11 cellular contexts compared by ENCODE assay signal in the genomic region with DNA sequence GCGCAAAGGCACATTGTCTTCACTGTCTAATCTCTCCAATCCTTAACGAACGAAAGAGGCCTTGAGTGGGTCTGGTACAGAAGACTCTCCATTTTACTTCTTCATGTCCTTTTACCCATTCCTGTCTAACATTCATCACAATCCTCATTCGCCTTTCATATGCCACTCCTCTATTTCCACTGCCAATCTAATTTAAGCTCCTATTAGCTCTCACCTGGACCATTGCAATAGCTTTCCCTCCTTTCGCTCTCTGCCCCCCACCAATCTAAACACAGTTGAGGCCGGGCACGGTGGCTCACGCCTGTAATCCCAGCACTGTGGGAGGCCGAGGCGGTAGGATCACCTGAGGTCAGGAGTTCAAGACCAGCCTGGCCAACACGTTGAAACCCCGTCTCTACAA. TPM values are rescaled to one million over a fixed set of nuclear protein-coding genes. Genes with fewer than 3 reads are reported as not detected.
A peak's percentile ranks its signal among the peaks of the same experiment; 100 is the strongest.
DNase-seq lines count a peak whose midpoint lies in the region; ATAC-seq and TF ChIP-seq lines count a peak whose summit lies in the region.
"Had no signal": no experiment of that assay in that cellular context is flagged by ENCODE, and none has a peak within 500 bp of the region (broad histone marks: within the 10 kb centered on the region; RNA-seq: fewer than 3 reads in every experiment).

No MANE protein-coding gene starts in this region.

- peaks cover 2% of the 10 kb centered on the region for H3K79me1 ChIP-seq in neuronal stem cell (ENCODE audit: low read depth, low read length)

- H3K9me3 Mint-ChIP-seq in CD4-positive, alpha-beta T cell = no peaks in the 10 kb centered on the region

- no peak overlapping the region for H2BK5ac ChIP-seq in neuronal stem cell (ENCODE audit: low read length)

- H3K27ac ChIP-seq in CD4-positive, alpha-beta T cell (ENCODE audit: low read depth, low read length) = no peak overlapping the region
- no peak overlapping the region for H3K27ac ChIP-seq in coronary artery
- no peak overlapping the region for H3K27ac ChIP-seq in neuronal stem cell (replicated peaks; ENCODE audit: low read length)
- no peak overlapping the region for H3K27ac ChIP-seq in transverse colon
- H3K27ac ChIP-seq in prostate gland = no peak overlapping the region

- no peak overlapping the region for H2AK5ac ChIP-seq in neuronal stem cell (ENCODE audit: low read depth, low read length)

- H3K9me3 ChIP-seq in CD4-positive, alpha-beta T cell (ENCODE audit: control insufficient read depth, low read length) = no peaks in the 10 kb centered on the region
- H3K9me3 ChIP-seq in neuronal stem cell (replicated peaks in 1 of 2; ENCODE audit: control insufficient read depth in 2 of 2, insufficient read depth in 1 of 2, low read depth in 1 of 2, low read length in 2 of 2) (no peaks in the 10 kb centered on the region), transverse colon (no peaks in the 10 kb centered on the region), prostate gland (no peaks in the 10 kb centered on the region)
- H3K9me3 ChIP-seq: neutrophil had no signal

- in situ Hi-C loops in transverse colon (cut with MboI; ENCODE audit: low pct_ligation_motif_present in 1 of 4, low pct_unique_long_range_greater_than_20kb in 1 of 4, low sequenced_read_pairs in 3 of 4) = no loop called here

- 100% methylated on average over 1 of the region's 12 CpGs for WGBS in neuronal stem cell (ENCODE audit: extremely low coverage in 2 of 2, insufficient read length in 2 of 2, insufficient replicate concordance in 1 of 2), 2 donors
- 83 to 92% methylated on average over 6 to 12 of the region's 12 CpGs for WGBS in transverse colon (ENCODE audit: low coverage in 1 of 2), 2 donors
- 70% methylated on average over 12 of the region's 12 CpGs for WGBS in prostate gland

- CTCF ChIA-PET in CD4-positive, alpha-beta T cell (lab: Charles Lee) = interaction anchor here (0.9 to 1.6 kb wide), 2 partner anchors 33 to 320 kb away, joined by 3 read pairs; no protein-coding TSS in a partner anchor

- no peaks in the 10 kb centered on the region for H3K27me3 ChIP-seq in CD4-positive, alpha-beta T cell (ENCODE audit: control insufficient read depth, insufficient read depth, low read length)
- peaks cover 0 to 21% (median 0%) of the 10 kb centered on the region in 3 experiments for H3K27me3 ChIP-seq in neuronal stem cell (ENCODE audit: control insufficient read depth in 3 of 3, insufficient read depth in 3 of 3, low read depth in 1 of 3, low read length in 3 of 3)
- no peaks in the 10 kb centered on the region for H3K27me3 ChIP-seq in transverse colon
- H3K27me3 ChIP-seq in prostate gland (replicated peaks; ENCODE audit: insufficient read depth) = no peaks in the 10 kb centered on the region

- H2AFZ ChIP-seq in neuronal stem cell (ENCODE audit: low read length) = peak overlapping the region; percentile 50

- TF ChIP-seq POLR2A in transverse colon (IDR thresholded peaks at IDR 0.05) (no peak), prostate gland (IDR thresholded peaks at IDR 0.05) (no peak)

- peak overlapping the region; percentile 97 for H3K4me3 Mint-ChIP-seq in CD4-positive, alpha-beta T cell

- H3K36me3 ChIP-seq in neuronal stem cell (replicated peaks in 1 of 2; ENCODE audit: control insufficient read depth in 2 of 2, insufficient read depth in 2 of 2, low read length in 2 of 2) (peaks cover 0 to 6% of the 10 kb centered on the region in 2 donors), transverse colon (no peaks in the 10 kb centered on the region), prostate gland (no peaks in the 10 kb centered on the region)
- H3K36me3 ChIP-seq: neutrophil had no signal

- no peak for TF ChIP-seq CTCF in CD4-positive, alpha-beta T cell (IDR thresholded peaks at IDR 0.05)
- TF ChIP-seq CTCF in coronary artery (IDR thresholded peaks at IDR 0.05) = no peak
- TF ChIP-seq CTCF in transverse colon (IDR thresholded peaks at IDR 0.05) = no peak
- TF ChIP-seq CTCF in prostate gland (IDR thresholded peaks at IDR 0.05) = no peak

- peaks cover 12% of the 10 kb centered on the region for H3K36me3 Mint-ChIP-seq in CD4-positive, alpha-beta T cell (ENCODE audit: low read depth)

- H4K8ac ChIP-seq in neuronal stem cell (ENCODE audit: low read depth, low read length) = no peak overlapping the region

- peak overlapping the region; percentile 38 for H3K4me2 ChIP-seq in neuronal stem cell (ENCODE audit: insufficient read depth, low read length, poor library complexity, severe bottlenecking)

- peaks cover 3 to 11% of the 10 kb centered on the region in 2 donors for H3K4me1 ChIP-seq in neuronal stem cell (ENCODE audit: control insufficient read depth in 2 of 2, insufficient read depth in 1 of 2, low read depth in 1 of 2, low read length in 2 of 2)
- peaks cover 8 to 26% (median 20%) of the 10 kb centered on the region in 4 donors for H3K4me1 ChIP-seq in transverse colon
- peaks cover 11% of the 10 kb centered on the region for H3K4me1 ChIP-seq in prostate gland (replicated peaks)

- H3K4ac ChIP-seq in neuronal stem cell (ENCODE audit: low read length) = no peak overlapping the region

- no peak for ATAC-seq in CD4-positive, alpha-beta T cell (ENCODE audit: poor library complexity)

- H3K4me3 ChIP-seq in Jurkat, Clone E6-1 (ENCODE audit: low read length) = peak overlapping the region; percentile 99
- H3K4me3 ChIP-seq in coronary artery (peak overlapping the region; percentile 79), neuronal stem cell (ENCODE audit: low read length in 2 of 2) (peak overlapping the region; percentile 63 to 88), transverse colon (peak overlapping the region in 2 of 4 donors; percentile 61 to 86), prostate gland (no peak overlapping the region)

- no peak overlapping the region for H3K14ac ChIP-seq in neuronal stem cell (ENCODE audit: low read length)

- H3K18ac ChIP-seq in neuronal stem cell (ENCODE audit: low read length) = no peak overlapping the region

- H2BK15ac ChIP-seq in neuronal stem cell (ENCODE audit: low read length) = no peak overlapping the region

- peak overlapping the region; percentile 95 for H3K27ac Mint-ChIP-seq in CD4-positive, alpha-beta T cell

- intact Hi-C loops in CD4-positive, alpha-beta T cell (cut with DNase I, micrococcal nuclease) = no loop called here
- intact Hi-C loops in transverse colon (cut with DNase I; ENCODE audit: low total_unique reads) = no loop called here
- intact Hi-C loops in prostate gland (cut with DNase I) = loop anchor here (10.0 kb wide), 1 partner anchor 602 kb away; a partner anchor contains a TSS

- no peak for DNase-seq in CD4-positive, alpha-beta T cell
- no peak for DNase-seq in Jurkat, Clone E6-1 (ENCODE audit: low read depth, low spot score)
- DNase-seq in coronary artery (ENCODE audit: low spot score) (no peak), neuronal stem cell (ENCODE audit: low spot score) (no peak), transverse colon (no peak), germinal center (ENCODE audit: low spot score) (no peak), C1 segment of cervical spinal cord (lab: John Stamatoyannopoulos, UW) (no peak), prostate gland (ENCODE audit: low spot score) (no peak)
- DNase-seq: GF-D8 had no signal

- no peak overlapping the region for H4K91ac ChIP-seq in neuronal stem cell (ENCODE audit: low read depth, low read length, poor library complexity)

- H3K23ac ChIP-seq in neuronal stem cell (ENCODE audit: low read depth, low read length, poor library complexity) = no peak overlapping the region

- H2BK120ac ChIP-seq in neuronal stem cell (ENCODE audit: low read depth, low read length) = no peak overlapping the region

- TF ChIP-seq EP300 in transverse colon (IDR thresholded peaks at IDR 0.05; ENCODE audit: low read depth) = no peak

- peaks cover 6% of the 10 kb centered on the region for H3K27me3 Mint-ChIP-seq in CD4-positive, alpha-beta T cell

- POLR2A ChIA-PET in CD4-positive, alpha-beta T cell (lab: Charles Lee) = interaction anchor here (0.6 to 4.2 kb wide), 2 partner anchors 11 to 295 kb away, joined by 3 to 46 read pairs; a partner anchor contains a TSS

- peaks cover 36% of the 10 kb centered on the region for H3K4me1 Mint-ChIP-seq in CD4-positive, alpha-beta T cell (ENCODE audit: low read depth)

- no peak overlapping the region for H2BK12ac ChIP-seq in neuronal stem cell (ENCODE audit: low read length)

- no peak overlapping the region for H3K9ac ChIP-seq in neuronal stem cell (ENCODE audit: low read depth, low read length, poor library complexity)

RNA-seq across cellular contexts. Expression of a gene that starts 6.3 kb away (rescaled TPM):
- total RNA-seq in CD4-positive, alpha-beta T cell = not detected
- not detected for polyA plus RNA-seq in Jurkat, Clone E6-1 (2012; ENCODE audit: insufficient read depth, insufficient read length)
- not detected for polyA plus RNA-seq in neuronal stem cell (2013, experiment 1 of 2)
- polyA plus RNA-seq in neuronal stem cell (2013, experiment 2 of 2) = not detected
- not detected for total RNA-seq in transverse colon
- total RNA-seq in prostate gland = not detected
- total RNA-seq: M059J had no signal

RNA-seq across cellular contexts. Expression of a gene that starts 11.4 kb away (rescaled TPM):
- total RNA-seq in CD4-positive, alpha-beta T cell = 1 to 10 TPM; 3.0 to 3.2 TPM
- 6.6 TPM for polyA plus RNA-seq in Jurkat, Clone E6-1 (2012; ENCODE audit: insufficient read depth, insufficient read length)
- 4.2 TPM for polyA plus RNA-seq in neuronal stem cell (2013, experiment 1 of 2)
- polyA plus RNA-seq in neuronal stem cell (2013, experiment 2 of 2) = 4.4 TPM
- 1 to 10 TPM in 2 of 4 donors, under 1 TPM in 1, not detected in 1; 0.75 to 5.2 (median 3.0) TPM for total RNA-seq in transverse colon
- 10 to 100 TPM in 1 of 2 donors, 1 to 10 TPM in 1; 9.4 to 11.6 TPM for total RNA-seq in prostate gland

RNA-seq across cellular contexts. Expression of a gene that starts 20.2 kb away (rescaled TPM):
- total RNA-seq in CD4-positive, alpha-beta T cell = 10 to 100 TPM; 67.0 to 69.2 TPM
- 105 TPM for polyA plus RNA-seq in Jurkat, Clone E6-1 (2012; ENCODE audit: insufficient read depth, insufficient read length)
- 69.1 TPM for polyA plus RNA-seq in neuronal stem cell (2013, experiment 1 of 2)
- 68.7 TPM for polyA plus RNA-seq in neuronal stem cell (2013, experiment 2 of 2)
- total RNA-seq in transverse colon (100 to 1,000 TPM in 1 of 4 donors, 10 to 100 TPM in 3; 32.2 to 102 (median 60.1) TPM), prostate gland (10 to 100 TPM; 66.8 to 92.9 TPM)

RNA-seq across cellular contexts. Expression of a gene that starts 29.5 kb away (rescaled TPM):
- 10 to 100 TPM; 23.4 to 24.3 TPM for total RNA-seq in CD4-positive, alpha-beta T cell
- not detected for polyA plus RNA-seq in Jurkat, Clone E6-1 (2012; ENCODE audit: insufficient read depth, insufficient read length)
- polyA plus RNA-seq in neuronal stem cell (2013, experiment 1 of 2) = not detected
- polyA plus RNA-seq in neuronal stem cell (2013, experiment 2 of 2) = not detected
- 1 to 10 TPM; 1.4 to 6.2 (median 3.1) TPM for total RNA-seq in transverse colon
- total RNA-seq in prostate gland = 1 to 10 TPM in 1 of 2 donors, under 1 TPM in 1; 0.23 to 1.2 TPM

Comparison
In these comparisons a context has a peak if more than half of its experiments do, and no peak if none do; other contexts are left out.
1. H3K4me3 ChIP-seq: peak in Jurkat, Clone E6-1 (single experiment), coronary artery (single experiment) and neuronal stem cell (2 of 2); none in prostate gland (0 of 2).